Comparison of ENCODE assay signal across 9 cellular contexts in the genomic region with DNA sequence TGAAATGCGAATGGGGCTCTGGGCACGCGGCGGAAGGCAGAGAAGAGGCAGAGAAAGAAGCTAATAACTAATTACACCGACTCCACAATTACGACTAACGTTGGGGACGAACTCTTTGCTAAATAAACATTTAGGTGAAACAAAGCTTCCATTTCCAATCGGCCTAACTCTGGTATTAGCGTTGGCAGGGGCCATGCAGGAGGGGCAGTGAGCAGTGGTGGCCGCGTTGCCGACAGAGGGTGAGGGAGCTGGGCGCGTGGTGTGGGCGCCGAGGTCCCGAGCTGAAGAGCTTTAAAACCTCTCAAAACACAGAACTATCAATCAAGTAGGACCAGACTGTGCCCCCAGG. TPM values are rescaled to one million over a fixed set of nuclear protein-coding genes. Genes with fewer than 3 reads are reported as not detected.
DNase-seq lines count a peak whose midpoint lies in the region; ATAC-seq and TF ChIP-seq lines count a peak whose summit lies in the region.
"Had no signal": no experiment of that assay in that cellular context is flagged by ENCODE, and none has a peak within 500 bp of the region (broad histone marks: within the 10 kb centered on the region; RNA-seq: fewer than 3 reads in every experiment).

No MANE protein-coding gene starts in this region.

- no peaks in the 10 kb centered on the region for H3K36me3 Mint-ChIP-seq in osteocyte (ENCODE audit: unreplicated experiment)

- CTCF ChIA-PET in Panc1 (lab: Charles Lee), result no interaction called here

- H3K4me1 Mint-ChIP-seq in osteocyte (ENCODE audit: unreplicated experiment), result peaks cover 12% of the 10 kb centered on the region

- H3K4me3 Mint-ChIP-seq in osteocyte (ENCODE audit: unreplicated experiment), result peak overlapping the region; percentile 82

- H3K36me3 ChIP-seq in Panc1 (ENCODE audit: control insufficient read depth, insufficient read depth, low read length), result no peaks in the 10 kb centered on the region; the same call in 1 of the 2 replicates
- peaks cover 8 to 16% (median 9%) of the 10 kb centered on the region in 4 donors for H3K36me3 ChIP-seq in esophagus muscularis mucosa

- in situ Hi-C loops in Panc1 (cut with HindIII; ENCODE audit: low pct_unique_long_range_greater_than_20kb, low sequenced_read_pairs), result no loop called here

- DNase-seq in NCI-H2171 treated with DMSO at 0.1 percent for 48 hours (lab: John Stamatoyannopoulos, UW) (peak; percentile 64), NCI-H2171 (lab: John Stamatoyannopoulos, UW) (no peak), Panc1 (ENCODE audit: low read depth, low spot score) (no peak), esophagus muscularis mucosa (ENCODE audit: extremely low spot score) (no peak), osteocyte (ENCODE audit: extremely low spot score, unreplicated experiment) (peak; percentile 86), inferior parietal cortex (ENCODE audit: extremely low spot score) (no peak), GM03348 (ENCODE audit: low spot score) (no peak)

- H3K9me3 Mint-ChIP-seq in osteocyte (ENCODE audit: unreplicated experiment), result no peaks in the 10 kb centered on the region

- no peak for TF ChIP-seq CTCF in Panc1 (IDR thresholded peaks at IDR 0.05)
- no peak for TF ChIP-seq CTCF in esophagus muscularis mucosa (IDR thresholded peaks at IDR 0.05)
- TF ChIP-seq CTCF in osteocyte (IDR thresholded peaks at IDR 0.05), result no peak

- POLR2A ChIA-PET in Panc1 (lab: Charles Lee), result interaction anchor here (0.6 kb wide), 1 partner anchor 83 kb away, joined by 3 read pairs; no protein-coding TSS in a partner anchor

- H3K27ac ChIP-seq in Panc1 (ENCODE audit: low read length) (peak overlapping the region; percentile 95), esophagus muscularis mucosa (replicated peaks in 1 of 4) (peak overlapping the region; percentile 93 to 99 (median 96))

- ATAC-seq in Panc1 (peak; percentile 55), GM18873 (IDR thresholded peaks at IDR 0.05; ENCODE audit: low FRiP score, unreplicated experiment) (no peak)

- H3K4me3 ChIP-seq in Panc1 (ENCODE audit: low read depth in 2 of 2, low read length in 2 of 2), result peak overlapping the region; percentile 83 to 92
- peak overlapping the region; percentile 72 to 93 (median 84) for H3K4me3 ChIP-seq in esophagus muscularis mucosa

- 19% methylated on average over 18 of the region's 18 CpGs for WGBS in esophagus muscularis mucosa

- no peaks in the 10 kb centered on the region for H3K27me3 Mint-ChIP-seq in osteocyte (ENCODE audit: unreplicated experiment)

- H3K4me1 ChIP-seq in Panc1 (ENCODE audit: control insufficient read depth, insufficient read depth, low read length), result peaks cover 4% of the 10 kb centered on the region; the same call in 1 of the 2 replicates
- peaks cover 7 to 30% (median 20%) of the 10 kb centered on the region in 4 donors for H3K4me1 ChIP-seq in esophagus muscularis mucosa

- intact Hi-C loops in Panc1 (cut with micrococcal nuclease; ENCODE audit: unreplicated experiment), result no loop called here
- intact Hi-C loops in esophagus muscularis mucosa (cut with DNase I), result loop anchor here (10.0 kb wide), 1 partner anchor 82 kb away; a partner anchor contains a TSS

- no peaks in the 10 kb centered on the region for H3K9me3 ChIP-seq in Panc1 (ENCODE audit: control insufficient read depth, insufficient read depth, low read depth, low read length)
- no peaks in the 10 kb centered on the region for H3K9me3 ChIP-seq in esophagus muscularis mucosa

- TSS peak; percentile 94 for BruUV-seq in Panc1 (replicated peaks; lab: Mats Ljungman, UMichigan)

- H3K27ac Mint-ChIP-seq in osteocyte (ENCODE audit: unreplicated experiment), result peak overlapping the region; percentile 94

- TF ChIP-seq POLR2A in esophagus muscularis mucosa (IDR thresholded peaks at IDR 0.05; ENCODE audit: low read depth), result no peak

- TF ChIP-seq EP300 in esophagus muscularis mucosa (IDR thresholded peaks at IDR 0.05), result no peak

- H3K27me3 ChIP-seq in Panc1 (ENCODE audit: control insufficient read depth, insufficient read depth, low read length) (no peaks in the 10 kb centered on the region), esophagus muscularis mucosa (no peaks in the 10 kb centered on the region)

RNA-seq across cellular contexts. Expression of a gene that starts 0.6 kb away (rescaled TPM):
- 21.1 TPM for total RNA-seq in Panc1 (2021; ENCODE audit: unreplicated experiment)
- polyA plus RNA-seq in Panc1 (2012; ENCODE audit: insufficient read length), result 22.3 TPM
- total RNA-seq in esophagus muscularis mucosa, result 100 to 1,000 TPM in 1 of 4 donors, 10 to 100 TPM in 3; 56.7 to 102 (median 74.1) TPM
- 41.3 and 44.9 TPM in 2 replicates for total RNA-seq in osteocyte

RNA-seq across cellular contexts. Expression of a gene that starts 13.2 kb away (rescaled TPM):
- total RNA-seq in Panc1 (2021; ENCODE audit: unreplicated experiment) (36.7 TPM), esophagus muscularis mucosa (10 to 100 TPM in 1 of 4 donors, 1 to 10 TPM in 3; 5.8 to 10.1 (median 7.0) TPM), osteocyte (15.0 and 15.7 TPM in 2 replicates)
- polyA plus RNA-seq in Panc1 (2012; ENCODE audit: insufficient read length), result 26.1 TPM

RNA-seq across cellular contexts. Expression of a gene that starts 32.9 kb away (rescaled TPM):
- 0.05 TPM for total RNA-seq in Panc1 (2021; ENCODE audit: unreplicated experiment)
- polyA plus RNA-seq in Panc1 (2012; ENCODE audit: insufficient read length), result 0.13 TPM
- total RNA-seq in esophagus muscularis mucosa, result not detected
- not detected in 2 replicates for total RNA-seq in osteocyte
- total RNA-seq: Daoy had no signal

Comparison
In these comparisons a context has a peak if more than half of its experiments do, and no peak if none do; other contexts are left out.
1. DNase-seq: peak in NCI-H2171 treated with DMSO at 0.1 percent for 48 hours (single experiment) and osteocyte (single experiment); none in NCI-H2171 (single experiment), Panc1 (single experiment), esophagus muscularis mucosa (single experiment), inferior parietal cortex (single experiment) and GM03348 (single experiment).